Comparison of ENCODE assay signal across 19 cellular contexts in genomic region chr9:108245901-108246300, GRCh38.
A peak's percentile ranks its signal among the peaks of the same experiment; 100 is the strongest.
DNase-seq lines count a peak whose midpoint lies in the region.
"Had no signal": no experiment of that assay in that cellular context is flagged by ENCODE, and none has a peak within 500 bp of the region (broad histone marks: within the 10 kb centered on the region; RNA-seq: fewer than 3 reads in every experiment).

No MANE protein-coding gene starts in this region.

- H3K27ac Mint-ChIP-seq in CD8-positive, alpha-beta memory T cell, result no peak overlapping the region
- H3K27ac Mint-ChIP-seq: B cell; CD8-positive, alpha-beta T cell; GM23338; HFFc6 had no signal

- H3K4me3 Mint-ChIP-seq in CD8-positive, alpha-beta memory T cell, result no peak overlapping the region
- H3K4me3 Mint-ChIP-seq: B cell; CD8-positive, alpha-beta T cell; GM23338; HFFc6 had no signal

- DNase-seq in M059J (ENCODE audit: low read depth) (peak; percentile 11), foreskin melanocyte (peak; percentile 64), myocyte (ENCODE audit: low read depth) (peak; percentile 22), UCSD-AML1 (lab: John Stamatoyannopoulos, UW; ENCODE audit: unreplicated experiment) (no peak), NCI-H2081 (lab: John Stamatoyannopoulos, UW) (no peak), inferior parietal cortex (ENCODE audit: extremely low spot score) (no peak)
- DNase-seq in CD8-positive, alpha-beta memory T cell, result no peak
- DNase-seq: CD8-positive, alpha-beta T cell; COR-L47; DMS 273 treated with DMSO at 0.1 percent for 48 hours; DMS53; DND-41; H7; HFFc6 had no signal

- H3K4me1 ChIP-seq in CD8-positive, alpha-beta memory T cell (ENCODE audit: insufficient read depth, low read length), result no peaks in the 10 kb centered on the region
- H3K4me1 ChIP-seq: BLaER1 treated with 17β-estradiol and CSF1 and Interleukin-3, amounts not matched to agents 10 nM and 100 nM had no signal

- H3K36me3 Mint-ChIP-seq in CD8-positive, alpha-beta memory T cell, result no peaks in the 10 kb centered on the region
- H3K36me3 Mint-ChIP-seq: CD8-positive, alpha-beta T cell had no signal

- CTCF ChIA-PET in CD8-positive, alpha-beta memory T cell (lab: Charles Lee), result no interaction called here

- no peaks in the 10 kb centered on the region for H3K4me1 Mint-ChIP-seq in CD8-positive, alpha-beta memory T cell
- H3K4me1 Mint-ChIP-seq: B cell had no signal

- peaks cover 0 to 11% (median 4%) of the 10 kb centered on the region in 5 donors for H3K9me3 Mint-ChIP-seq in CD8-positive, alpha-beta memory T cell
- H3K9me3 Mint-ChIP-seq: GM23338, HFFc6 had no signal

- H3K36me3 ChIP-seq in CD8-positive, alpha-beta memory T cell (ENCODE audit: insufficient read depth, low read length), result no peaks in the 10 kb centered on the region
- H3K36me3 ChIP-seq: BLaER1 treated with 17β-estradiol and CSF1 and Interleukin-3, amounts not matched to agents 10 nM and 100 nM had no signal

- no peaks in the 10 kb centered on the region for H3K27me3 ChIP-seq in CD8-positive, alpha-beta memory T cell (ENCODE audit: insufficient read depth, low read length, poor library complexity, severe bottlenecking)
- H3K27me3 ChIP-seq: BLaER1 treated with 17β-estradiol and CSF1 and Interleukin-3, amounts not matched to agents 10 nM and 100 nM had no signal

- H3K27me3 Mint-ChIP-seq in CD8-positive, alpha-beta memory T cell, result peaks cover 0 to 1% of the 10 kb centered on the region in 2 donors

- H3K4me3 ChIP-seq in CD8-positive, alpha-beta memory T cell (ENCODE audit: low read length), result no peak overlapping the region
- H3K4me3 ChIP-seq: BLaER1 treated with 17β-estradiol and CSF1 and Interleukin-3, amounts not matched to agents 10 nM and 100 nM; GM23338 had no signal

- POLR2A ChIA-PET in CD8-positive, alpha-beta memory T cell (lab: Charles Lee), result no interaction called here

- H3K27ac ChIP-seq in cingulate gyrus (ENCODE audit: low read depth, low read length), result peak overlapping the region; percentile 19
- H3K27ac ChIP-seq in CD8-positive, alpha-beta memory T cell (ENCODE audit: low read depth, low read length), result no peak overlapping the region
- H3K27ac ChIP-seq: BLaER1 treated with 17β-estradiol and CSF1 and Interleukin-3, amounts not matched to agents 10 nM and 100 nM; HL-60 had no signal

- no peaks in the 10 kb centered on the region for H3K9me3 ChIP-seq in CD8-positive, alpha-beta memory T cell (ENCODE audit: low read length)
- H3K9me3 ChIP-seq: BLaER1 treated with 17β-estradiol and CSF1 and Interleukin-3, amounts not matched to agents 10 nM and 100 nM had no signal

Comparison
In these comparisons a context has a peak if more than half of its experiments do, and no peak if none do; other contexts are left out.
1. DNase-seq: peak in M059J (single experiment), foreskin melanocyte (single experiment) and myocyte (single experiment); none in UCSD-AML1 (single experiment), NCI-H2081 (0 of 2), CD8-positive, alpha-beta memory T cell (0 of 5) and inferior parietal cortex (single experiment).